ENCODE assay signal across 1 cellular context in genomic region chr7:130994378-130995115, GRCh38.
TF ChIP-seq lines count a peak whose summit lies in the region.

No MANE protein-coding gene starts in this region.

TF ChIP-seq in GM12878, 131 proteins besides CTCF, POLR2A, EP300 and RAD21 (continued from another document):
- TF ChIP-seq, protein P1, sequence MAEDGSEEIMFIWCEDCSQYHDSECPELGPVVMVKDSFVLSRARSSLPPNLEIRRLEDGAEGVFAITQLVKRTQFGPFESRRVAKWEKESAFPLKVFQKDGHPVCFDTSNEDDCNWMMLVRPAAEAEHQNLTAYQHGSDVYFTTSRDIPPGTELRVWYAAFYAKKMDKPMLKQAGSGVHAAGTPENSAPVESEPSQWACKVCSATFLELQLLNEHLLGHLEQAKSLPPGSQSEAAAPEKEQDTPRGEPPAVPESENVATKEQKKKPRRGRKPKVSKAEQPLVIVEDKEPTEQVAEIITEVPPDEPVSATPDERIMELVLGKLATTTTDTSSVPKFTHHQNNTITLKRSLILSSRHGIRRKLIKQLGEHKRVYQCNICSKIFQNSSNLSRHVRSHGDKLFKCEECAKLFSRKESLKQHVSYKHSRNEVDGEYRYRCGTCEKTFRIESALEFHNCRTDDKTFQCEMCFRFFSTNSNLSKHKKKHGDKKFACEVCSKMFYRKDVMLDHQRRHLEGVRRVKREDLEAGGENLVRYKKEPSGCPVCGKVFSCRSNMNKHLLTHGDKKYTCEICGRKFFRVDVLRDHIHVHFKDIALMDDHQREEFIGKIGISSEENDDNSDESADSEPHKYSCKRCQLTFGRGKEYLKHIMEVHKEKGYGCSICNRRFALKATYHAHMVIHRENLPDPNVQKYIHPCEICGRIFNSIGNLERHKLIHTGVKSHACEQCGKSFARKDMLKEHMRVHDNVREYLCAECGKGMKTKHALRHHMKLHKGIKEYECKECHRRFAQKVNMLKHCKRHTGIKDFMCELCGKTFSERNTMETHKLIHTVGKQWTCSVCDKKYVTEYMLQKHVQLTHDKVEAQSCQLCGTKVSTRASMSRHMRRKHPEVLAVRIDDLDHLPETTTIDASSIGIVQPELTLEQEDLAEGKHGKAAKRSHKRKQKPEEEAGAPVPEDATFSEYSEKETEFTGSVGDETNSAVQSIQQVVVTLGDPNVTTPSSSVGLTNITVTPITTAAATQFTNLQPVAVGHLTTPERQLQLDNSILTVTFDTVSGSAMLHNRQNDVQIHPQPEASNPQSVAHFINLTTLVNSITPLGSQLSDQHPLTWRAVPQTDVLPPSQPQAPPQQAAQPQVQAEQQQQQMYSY (CRISPR knock-in tag; IDR thresholded peaks at IDR 0.05) = no peak
- TF ChIP-seq CREM (IDR thresholded peaks at IDR 0.05; ENCODE audit: low read depth) (no peak), FOXK2 (IDR thresholded peaks at IDR 0.05) (no peak), EGR1 (IDR thresholded peaks at IDR 0.05; ENCODE audit: borderline replicate concordance in 1 of 2, low read depth in 2 of 2, low read length in 2 of 2) (no peak), RELA (IDR thresholded peaks at IDR 0.05; ENCODE audit: borderline replicate concordance, partially characterized antibody) (no peak), BMI1 (IDR thresholded peaks at IDR 0.05; ENCODE audit: borderline replicate concordance) (no peak), SMARCA5 (IDR thresholded peaks at IDR 0.05) (no peak), RBBP5 (conservative IDR thresholded peaks at IDR 0.05) (no peak), USF2 (IDR thresholded peaks at IDR 0.05; ENCODE audit: borderline replicate concordance, low read depth, low read length) (no peak), ATF7 (IDR thresholded peaks at IDR 0.05; ENCODE audit: low read depth) (no peak)
- TF ChIP-seq, protein P2, sequence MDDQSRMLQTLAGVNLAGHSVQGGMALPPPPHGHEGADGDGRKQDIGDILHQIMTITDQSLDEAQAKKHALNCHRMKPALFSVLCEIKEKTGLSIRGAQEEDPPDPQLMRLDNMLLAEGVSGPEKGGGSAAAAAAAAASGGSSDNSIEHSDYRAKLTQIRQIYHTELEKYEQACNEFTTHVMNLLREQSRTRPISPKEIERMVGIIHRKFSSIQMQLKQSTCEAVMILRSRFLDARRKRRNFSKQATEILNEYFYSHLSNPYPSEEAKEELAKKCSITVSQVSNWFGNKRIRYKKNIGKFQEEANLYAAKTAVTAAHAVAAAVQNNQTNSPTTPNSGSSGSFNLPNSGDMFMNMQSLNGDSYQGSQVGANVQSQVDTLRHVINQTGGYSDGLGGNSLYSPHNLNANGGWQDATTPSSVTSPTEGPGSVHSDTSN (IDR thresholded peaks at IDR 0.05; ENCODE audit: insufficient replicate concordance, low read depth, low read length) = no peak
- TF ChIP-seq, protein P3, sequence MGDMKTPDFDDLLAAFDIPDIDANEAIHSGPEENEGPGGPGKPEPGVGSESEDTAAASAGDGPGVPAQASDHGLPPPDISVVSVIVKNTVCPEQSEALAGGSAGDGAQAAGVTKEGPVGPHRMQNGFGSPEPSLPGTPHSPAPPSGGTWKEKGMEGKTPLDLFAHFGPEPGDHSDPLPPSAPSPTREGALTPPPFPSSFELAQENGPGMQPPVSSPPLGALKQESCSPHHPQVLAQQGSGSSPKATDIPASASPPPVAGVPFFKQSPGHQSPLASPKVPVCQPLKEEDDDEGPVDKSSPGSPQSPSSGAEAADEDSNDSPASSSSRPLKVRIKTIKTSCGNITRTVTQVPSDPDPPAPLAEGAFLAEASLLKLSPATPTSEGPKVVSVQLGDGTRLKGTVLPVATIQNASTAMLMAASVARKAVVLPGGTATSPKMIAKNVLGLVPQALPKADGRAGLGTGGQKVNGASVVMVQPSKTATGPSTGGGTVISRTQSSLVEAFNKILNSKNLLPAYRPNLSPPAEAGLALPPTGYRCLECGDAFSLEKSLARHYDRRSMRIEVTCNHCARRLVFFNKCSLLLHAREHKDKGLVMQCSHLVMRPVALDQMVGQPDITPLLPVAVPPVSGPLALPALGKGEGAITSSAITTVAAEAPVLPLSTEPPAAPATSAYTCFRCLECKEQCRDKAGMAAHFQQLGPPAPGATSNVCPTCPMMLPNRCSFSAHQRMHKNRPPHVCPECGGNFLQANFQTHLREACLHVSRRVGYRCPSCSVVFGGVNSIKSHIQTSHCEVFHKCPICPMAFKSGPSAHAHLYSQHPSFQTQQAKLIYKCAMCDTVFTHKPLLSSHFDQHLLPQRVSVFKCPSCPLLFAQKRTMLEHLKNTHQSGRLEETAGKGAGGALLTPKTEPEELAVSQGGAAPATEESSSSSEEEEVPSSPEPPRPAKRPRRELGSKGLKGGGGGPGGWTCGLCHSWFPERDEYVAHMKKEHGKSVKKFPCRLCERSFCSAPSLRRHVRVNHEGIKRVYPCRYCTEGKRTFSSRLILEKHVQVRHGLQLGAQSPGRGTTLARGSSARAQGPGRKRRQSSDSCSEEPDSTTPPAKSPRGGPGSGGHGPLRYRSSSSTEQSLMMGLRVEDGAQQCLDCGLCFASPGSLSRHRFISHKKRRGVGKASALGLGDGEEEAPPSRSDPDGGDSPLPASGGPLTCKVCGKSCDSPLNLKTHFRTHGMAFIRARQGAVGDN (IDR thresholded peaks at IDR 0.05) = no peak
TF ChIP-seq in GM12878: peak in this region for 0.
